In the genomic region with DNA sequence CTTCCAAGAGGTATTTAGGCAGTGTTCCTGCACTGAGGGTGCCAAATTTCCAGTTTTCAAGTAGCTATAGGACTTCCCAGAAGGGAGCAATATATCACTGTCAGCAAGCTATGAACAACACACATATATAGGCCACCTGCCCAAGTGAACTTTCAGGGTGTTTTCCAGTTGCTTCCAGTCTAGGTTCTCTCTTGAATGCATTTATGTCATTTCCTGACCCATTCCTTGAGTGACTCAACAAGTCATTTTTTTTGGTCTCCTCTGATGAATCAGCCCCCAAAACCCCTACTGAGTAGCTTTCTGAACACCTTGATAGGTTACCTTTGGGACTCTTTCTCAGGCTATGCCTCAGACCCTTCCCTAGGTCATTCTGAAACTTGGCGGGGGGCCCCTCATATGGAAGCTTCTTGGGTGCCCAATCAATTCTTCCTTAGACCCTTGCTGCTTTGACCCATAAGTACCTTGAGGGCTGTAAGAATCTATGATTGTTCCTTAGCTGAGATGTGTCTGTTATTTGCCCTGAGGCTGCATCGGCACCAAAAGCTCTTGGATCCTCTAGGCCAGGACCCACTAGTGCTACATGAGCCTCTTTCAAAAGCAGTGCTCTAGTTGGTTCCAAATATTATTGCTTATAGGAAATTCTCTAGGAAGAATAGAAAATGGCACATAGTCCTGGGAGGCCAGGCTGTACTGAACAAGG, we compare ENCODE assay signal across 12 cellular contexts. TPM values are rescaled to one million over a fixed set of nuclear protein-coding genes. Genes with fewer than 3 reads are reported as not detected.
DNase-seq lines count a peak whose midpoint lies in the region; ATAC-seq and TF ChIP-seq lines count a peak whose summit lies in the region.
"Had no signal": no experiment of that assay in that cellular context is flagged by ENCODE, and none has a peak within 500 bp of the region (broad histone marks: within the 10 kb centered on the region; RNA-seq: fewer than 3 reads in every experiment).

No MANE protein-coding gene starts in this region.

- in situ Hi-C loops in astrocyte of the spinal cord (cut with HindIII; ENCODE audit: low sequenced_read_pairs) (no loop called here), HAP-1 (cut with MboI; ENCODE audit: low sequenced_read_pairs) (no loop called here)

- POLR2A ChIA-PET in HEK293T (lab: Yijun Ruan, JAX), result no interaction called here

- peak; percentile 77 to 88 for ATAC-seq in activated CD4-positive, CD25-positive, alpha-beta regulatory T cell treated with anti-CD3 and anti-CD28 coated beads, Interleukin-2, amount 50 U/mL, for 24 hours
- no peak for ATAC-seq in GM21528 (IDR thresholded peaks at IDR 0.05; ENCODE audit: low FRiP score, unreplicated experiment)

- H3K36me3 ChIP-seq in HAP-1 (replicated peaks), result peaks cover under 1% of the 10 kb centered on the region; the same call in 1 of the 2 replicates
- H3K36me3 ChIP-seq: SJSA1 had no signal

- no peak for DNase-seq in activated CD4-positive, CD25-positive, alpha-beta regulatory T cell (lab: John Stamatoyannopoulos, UW)
- DNase-seq in HEK293T (ENCODE audit: extremely low spot score), result no peak
- peak; percentile 18 for DNase-seq in astrocyte of the spinal cord (ENCODE audit: low read depth, low spot score)
- peak; percentile 62 for DNase-seq in renal cortical epithelial cell (ENCODE audit: low read depth)
- DNase-seq in nucleus accumbens (lab: John Stamatoyannopoulos, UW), result no peak
- no peak for DNase-seq in HAP-1 (ENCODE audit: low spot score in 2 of 2)
- DNase-seq: central memory CD4-positive, alpha-beta T cell; NCI-H2081 treated with DMSO at 0.1 percent for 48 hours had no signal

- H3K9me3 ChIP-seq in HAP-1, result no peaks in the 10 kb centered on the region
- H3K9me3 ChIP-seq: SJSA1 had no signal

- H3K4me3 ChIP-seq in astrocyte of the spinal cord (ENCODE audit: low read depth, low read length), result no peak overlapping the region
- H3K4me3 ChIP-seq in HAP-1, result no peak overlapping the region
- H3K4me3 ChIP-seq: SJSA1 had no signal

- H3K27me3 ChIP-seq in HAP-1 (ENCODE audit: low read depth), result no peaks in the 10 kb centered on the region
- H3K27me3 ChIP-seq: SJSA1 had no signal

- no peaks in the 10 kb centered on the region for H3K4me1 ChIP-seq in HAP-1
- H3K4me1 ChIP-seq: SJSA1 had no signal

- CTCF ChIA-PET in HEK293T (lab: Yijun Ruan, JAX), result no interaction called here

- no peak for TF ChIP-seq CTCF in astrocyte of the spinal cord (IDR thresholded peaks at IDR 0.05; ENCODE audit: low read depth, low read length)

TF ChIP-seq in HEK293T, 16 proteins besides CTCF, POLR2A, EP300 and RAD21:
- TF ChIP-seq, protein P1, sequence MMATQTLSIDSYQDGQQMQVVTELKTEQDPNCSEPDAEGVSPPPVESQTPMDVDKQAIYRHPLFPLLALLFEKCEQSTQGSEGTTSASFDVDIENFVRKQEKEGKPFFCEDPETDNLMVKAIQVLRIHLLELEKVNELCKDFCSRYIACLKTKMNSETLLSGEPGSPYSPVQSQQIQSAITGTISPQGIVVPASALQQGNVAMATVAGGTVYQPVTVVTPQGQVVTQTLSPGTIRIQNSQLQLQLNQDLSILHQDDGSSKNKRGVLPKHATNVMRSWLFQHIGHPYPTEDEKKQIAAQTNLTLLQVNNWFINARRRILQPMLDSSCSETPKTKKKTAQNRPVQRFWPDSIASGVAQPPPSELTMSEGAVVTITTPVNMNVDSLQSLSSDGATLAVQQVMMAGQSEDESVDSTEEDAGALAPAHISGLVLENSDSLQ (IDR thresholded peaks at IDR 0.05), result 0 out of 2 replicates have a peak, but pooled peaks have one; percentile 28
- no peak for TF ChIP-seq LEF1 (IDR thresholded peaks at IDR 0.05; ENCODE audit: borderline replicate concordance)

RNA-seq across cellular contexts. Expression of a gene that starts 12.4 kb away (rescaled TPM):
- total RNA-seq in renal cortical epithelial cell, result 8.7 and 13.4 TPM in 2 replicates

RNA-seq across cellular contexts. Expression of a gene that starts 43.9 kb away (rescaled TPM):
- under 0.01 TPM in 1 of 2 replicates, not detected in the other for total RNA-seq in renal cortical epithelial cell
- total RNA-seq: activated CD8-positive, alpha-beta memory T cell treated with anti-CD3 and anti-CD28 coated beads for 36 hours; SJSA1 had no signal

Comparison
In these comparisons a context has a peak if more than half of its experiments do, and no peak if none do; other contexts are left out.
1. DNase-seq: peak in astrocyte of the spinal cord (single experiment) and renal cortical epithelial cell (single experiment); none in activated CD4-positive, CD25-positive, alpha-beta regulatory T cell (0 of 4), HEK293T (single experiment), nucleus accumbens (0 of 56) and HAP-1 (0 of 2).